In genomic region chr12:59405992-59406391, GRCh38 we compare ENCODE assay signal across 19 cellular contexts.
"Had no signal": no experiment of that assay in that cellular context is flagged by ENCODE, and none has a peak within 500 bp of the region (broad histone marks: within the 10 kb centered on the region; RNA-seq: fewer than 3 reads in every experiment).

No MANE protein-coding gene starts in this region.

- H2AFZ ChIP-seq: hepatocyte, neural progenitor cell had no signal

- FAIRE-seq: colon, endometrium, TTC549 had no signal

- H3K4me3 ChIP-seq: esophagus muscularis mucosa, hepatocyte, neural progenitor cell, ovary, sigmoid colon, spleen, thyroid gland, uterus had no signal

- H3K27ac Mint-ChIP-seq: activated CD4-positive, alpha-beta T cell treated with anti-CD3 and anti-CD28 coated beads, Interleukin-2, amount 10 ng/mL, durations not matched to agents 24 days and 14 days; neural progenitor cell; T-helper 17 cell; WTC11 had no signal

- H3K4me2 ChIP-seq: hepatocyte, neural progenitor cell had no signal

- ATAC-seq: left lobe of liver, T-helper 17 cell, WTC11 had no signal

- H3K4me3 Mint-ChIP-seq: activated CD4-positive, alpha-beta T cell treated with anti-CD3 and anti-CD28 coated beads, Interleukin-2, amount 10 ng/mL, durations not matched to agents 24 days and 14 days; neural progenitor cell; T-helper 17 cell; WTC11 had no signal

- DNase-seq: activated CD4-positive, alpha-beta T cell treated with anti-CD3 and anti-CD28 coated beads, Interleukin-2, amount 10 ng/mL, durations not matched to agents 24 days and 14 days; activated naive CD4-positive, alpha-beta T cell treated with anti-CD3 and anti-CD28 coated beads, Interleukin-2, amount 50 U/mL, for 16 hours; amniotic stem cell; islet precursor cell; mammary epithelial cell; ovary; sigmoid colon; spleen; T-helper 17 cell; thyroid gland; uterus had no signal

- H3K4me1 Mint-ChIP-seq: neural progenitor cell, T-helper 17 cell had no signal

- H3K36me3 Mint-ChIP-seq: neural progenitor cell, WTC11 had no signal

- H3K79me2 ChIP-seq: hepatocyte had no signal

- H3K27ac ChIP-seq: esophagus muscularis mucosa, hepatocyte, neural progenitor cell, ovary, sigmoid colon, spleen, thyroid gland, uterus had no signal

- H3K9me3 ChIP-seq: esophagus muscularis mucosa, ovary, sigmoid colon, spleen, thyroid gland, uterus had no signal

- H3K9me3 Mint-ChIP-seq: activated CD4-positive, alpha-beta T cell treated with anti-CD3 and anti-CD28 coated beads, Interleukin-2, amount 10 ng/mL, durations not matched to agents 24 days and 14 days; neural progenitor cell; WTC11 had no signal

- H3K9ac ChIP-seq: neural progenitor cell had no signal

- H3K27me3 ChIP-seq: esophagus muscularis mucosa, hepatocyte, neural progenitor cell, ovary, sigmoid colon, spleen, thyroid gland, uterus had no signal

- H3K4me1 ChIP-seq: neural progenitor cell, thyroid gland, uterus had no signal

- H3K36me3 ChIP-seq: esophagus muscularis mucosa, neural progenitor cell, ovary, sigmoid colon, spleen, thyroid gland, uterus had no signal
